Comparison of ENCODE assay signal across 8 cellular contexts in the genomic region with DNA sequence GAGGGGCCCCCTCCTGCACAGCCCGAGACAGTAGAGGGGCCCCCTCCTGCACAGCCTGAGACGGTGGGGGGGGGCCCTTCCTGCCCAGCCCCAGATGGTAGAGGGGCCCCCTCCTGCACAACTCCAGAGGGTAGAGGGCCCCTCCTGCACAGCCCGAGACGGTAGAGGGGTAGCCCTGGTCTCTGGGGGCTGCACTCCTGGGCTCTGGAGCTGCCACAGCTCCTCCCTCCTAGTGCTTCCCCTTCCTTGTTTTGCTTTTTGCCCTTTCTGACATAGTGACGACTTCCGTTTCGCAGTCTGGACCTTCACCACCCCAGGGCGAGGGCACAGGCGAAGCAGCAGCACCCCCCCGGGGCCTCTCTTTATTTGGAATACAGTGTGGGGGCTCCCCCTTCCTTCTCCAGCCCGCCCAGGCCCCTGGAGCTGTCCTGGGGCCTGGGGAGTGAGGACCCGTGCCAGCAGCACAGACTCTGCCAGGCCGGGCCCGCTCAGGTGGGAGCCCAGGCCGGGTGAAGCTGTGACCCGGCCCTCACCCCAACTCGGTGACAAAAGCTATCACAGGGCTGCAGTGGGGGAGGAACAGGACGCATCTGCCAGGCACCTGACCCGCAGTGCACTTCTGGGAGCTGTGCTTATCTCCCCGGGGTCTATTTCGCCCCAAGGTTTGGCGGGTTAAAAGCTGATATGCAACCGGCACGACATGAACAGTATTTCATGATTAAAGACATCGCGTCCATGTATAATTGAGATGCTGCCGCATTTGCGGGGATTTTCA. TPM values are rescaled to one million over a fixed set of nuclear protein-coding genes. Genes with fewer than 3 reads are reported as not detected.
A peak's percentile ranks its signal among the peaks of the same experiment; 100 is the strongest.
DNase-seq lines count a peak whose midpoint lies in the region; ATAC-seq, FAIRE-seq and TF ChIP-seq lines count a peak whose summit lies in the region.

No MANE protein-coding gene starts in this region.

- TF ChIP-seq RAD21 in A549 (conservative IDR thresholded peaks at IDR 0.05 in 1 of 2, IDR thresholded peaks at IDR 0.05 in 1 of 2): no peak

- CTCF ChIA-PET in A549 (lab: Yijun Ruan, JAX): interaction anchor here (0.6 to 2.3 kb wide), 4 partner anchors 24 to 993 kb away, joined by 3 to 6 read pairs (median 4); a partner anchor contains a TSS

- ATAC-seq in A549 (peak in 1 of 2 experiments; percentile 41; a peak in 3 of 6 replicates), GM18505 (IDR thresholded peaks at IDR 0.05; ENCODE audit: unreplicated experiment) (peak; percentile 35), HG03280 (IDR thresholded peaks at IDR 0.05; ENCODE audit: unreplicated experiment) (peak; percentile 31), gastroesophageal sphincter (peak; percentile 20)

- no peak for TF ChIP-seq CTCF in A549 (IDR thresholded peaks at IDR 0.05)
- TF ChIP-seq CTCF in gastroesophageal sphincter (IDR thresholded peaks at IDR 0.05): peak in 1 of 4 experiments; percentile 6
- no peak for TF ChIP-seq CTCF in tibial artery (IDR thresholded peaks at IDR 0.05)

- FAIRE-seq in A549 (lab: Jason Lieb, UNC): no peak

- peaks cover 0 to 18% of the 10 kb centered on the region in 2 donors for H3K36me3 ChIP-seq in gastroesophageal sphincter
- H3K36me3 ChIP-seq in tibial artery: peaks cover 0 to 13% (median 0%) of the 10 kb centered on the region in 3 donors

- peak overlapping the region; percentile 87 to 99 for H3K27ac ChIP-seq in A549
- H3K27ac ChIP-seq in gastroesophageal sphincter: peak overlapping the region; percentile 93 to 100 (median 98)
- H3K27ac ChIP-seq in tibial artery: peak overlapping the region; percentile 91 to 98

- H3K9me3 ChIP-seq in A549 (no peaks in the 10 kb centered on the region), gastroesophageal sphincter (no peaks in the 10 kb centered on the region), tibial artery (no peaks in the 10 kb centered on the region)

- TF ChIP-seq POLR2A in A549 (IDR thresholded peaks at IDR 0.05; ENCODE audit: low read length) (no peak), GM18505 (IDR thresholded peaks at IDR 0.05; ENCODE audit: borderline replicate concordance, extremely low read depth, insufficient read depth, insufficient read length) (peak; percentile 66), Raji (IDR thresholded peaks at IDR 0.05; ENCODE audit: insufficient read depth, low read depth, low read length) (peak; percentile 86), gastroesophageal sphincter (IDR thresholded peaks at IDR 0.05) (peak; percentile 46 to 68)

- H3K4me1 ChIP-seq in A549: peaks cover 12% of the 10 kb centered on the region
- peaks cover 0 to 42% (median 25%) of the 10 kb centered on the region in 3 donors for H3K4me1 ChIP-seq in gastroesophageal sphincter
- peaks cover 5 to 37% (median 19%) of the 10 kb centered on the region in 4 donors for H3K4me1 ChIP-seq in tibial artery

- DNase-seq in A549 (ENCODE audit: low read depth in 1 of 2, low spot score in 1 of 2): peak; percentile 27 to 31
- peak; percentile 53 for DNase-seq in activated gamma-delta T cell treated with anti-CD3 and anti-CD28 coated beads, Interleukin-2, amount 50 U/mL, for 16 hours (ENCODE audit: low read depth)
- peak in 47 of 56 donors; percentile 18 to 77 (median 50) for DNase-seq in nucleus accumbens (lab: John Stamatoyannopoulos, UW)
- DNase-seq in tibial artery: peak; percentile 72 to 88

- TF ChIP-seq EP300 in A549 (IDR thresholded peaks at IDR 0.05): no peak
- no peak for TF ChIP-seq EP300 in gastroesophageal sphincter (IDR thresholded peaks at IDR 0.05)

- H3K4me2 ChIP-seq in A549: peak overlapping the region; percentile 79

- WGBS in A549 (ENCODE audit: missing lambda C conversion rate): 4% methylated on average over 19 of the region's 28 CpGs
- WGBS in gastroesophageal sphincter (ENCODE audit: low coverage in 1 of 2), 2 donors: 0% methylated on average over 2 of the region's 28 CpGs; no CpG with 5 or more reads in 1 of the 2 donors

- POLR2A ChIA-PET in A549 (lab: Yijun Ruan, JAX): interaction anchor here (0.6 to 1.0 kb wide), 4 partner anchors 37 to 535 kb away, joined by 3 to 6 read pairs (median 4); a partner anchor contains a TSS

- peaks cover 7% of the 10 kb centered on the region for H3K27me3 ChIP-seq in gastroesophageal sphincter
- H3K27me3 ChIP-seq in tibial artery: peaks cover 0 to 12% of the 10 kb centered on the region in 2 donors

- intact Hi-C loops in tibial artery (cut with DNase I; ENCODE audit: low total_unique reads): loop anchor here (2.0 to 10.0 kb wide), 2 partner anchors 57 to 171 kb away; a partner anchor contains a TSS

- H3K4me3 ChIP-seq in A549 (peak overlapping the region; percentile 78), gastroesophageal sphincter (peak overlapping the region; percentile 80 to 94), tibial artery (peak overlapping the region; percentile 93 to 98)

TF ChIP-seq in A549, 52 proteins besides CTCF, POLR2A, EP300 and RAD21:
- TF ChIP-seq RCOR1 (IDR thresholded peaks at IDR 0.05; ENCODE audit: low read depth, low read length) (no peak), CBX2 (IDR thresholded peaks at IDR 0.05; ENCODE audit: borderline replicate concordance, low read depth) (no peak), JUN (IDR thresholded peaks at IDR 0.05) (0 out of 5 replicates have a peak, but pooled peaks of 1 of the 2 experiments have one; percentile 18)

RNA-seq across cellular contexts. Expression of a gene that starts 1.1 kb away (rescaled TPM):
- 4.4 and 6.6 TPM in 2 replicates for polyA plus RNA-seq in A549 (2011; rRNA removed)
- polyA plus RNA-seq in A549 (2012; cell fraction: cytosol; rRNA removed): 14.3 and 19.8 TPM in 2 replicates
- polyA plus RNA-seq in A549 (2012; cell fraction: nucleus; rRNA removed): 29.8 and 31.3 TPM in 2 replicates
- polyA plus RNA-seq in A549 (2017; fragmentation: RNase III; extraction: RNeasy Plus Mini Kit Qiagen cat#74134 plus additional on column Dnase treatment): 14.7 to 17.4 TPM (median 16.4 TPM) in 3 replicates
- polyA minus RNA-seq in A549 (2011; rRNA and poly(A)+ RNA removed): 4.5 and 5.9 TPM in 2 replicates
- 10 to 100 TPM in 3 of 4 donors, 1 to 10 TPM in 1; 6.5 to 24.1 (median 14.0) TPM for total RNA-seq in gastroesophageal sphincter

RNA-seq across cellular contexts. Expression of a gene that starts 29.3 kb away (rescaled TPM):
- 0.16 and 0.29 TPM in 2 replicates for polyA plus RNA-seq in A549 (2011; rRNA removed)
- polyA plus RNA-seq in A549 (2012; cell fraction: cytosol; rRNA removed): 0.16 and 0.25 TPM in 2 replicates
- 1.2 and 1.6 TPM in 2 replicates for polyA plus RNA-seq in A549 (2012; cell fraction: nucleus; rRNA removed)
- 0.22 to 0.31 TPM (median 0.25 TPM) in 3 replicates for polyA plus RNA-seq in A549 (2017; fragmentation: RNase III; extraction: RNeasy Plus Mini Kit Qiagen cat#74134 plus additional on column Dnase treatment)
- 0.29 and 0.34 TPM in 2 replicates for polyA minus RNA-seq in A549 (2011; rRNA and poly(A)+ RNA removed)
- 10 to 100 TPM; 23.0 to 81.6 (median 36.9) TPM for total RNA-seq in gastroesophageal sphincter

RNA-seq across cellular contexts. Expression of a gene that starts 47.3 kb away (rescaled TPM):
- polyA plus RNA-seq in A549 (2011; rRNA removed) (not detected in 2 replicates), A549 (2017; fragmentation: RNase III; extraction: RNeasy Plus Mini Kit Qiagen cat#74134 plus additional on column Dnase treatment) (not detected in 3 replicates)
- 0.09 TPM in 1 of 2 replicates, not detected in the other for polyA plus RNA-seq in A549 (2012; cell fraction: cytosol; rRNA removed)
- 0.17 TPM in 1 of 2 replicates, not detected in the other for polyA plus RNA-seq in A549 (2012; cell fraction: nucleus; rRNA removed)
- not detected in 2 replicates for polyA minus RNA-seq in A549 (2011; rRNA and poly(A)+ RNA removed)
- 1 to 10 TPM in 3 of 4 donors, not detected in 1; 1.4 to 3.9 (median 2.1) TPM for total RNA-seq in gastroesophageal sphincter

RNA-seq across cellular contexts. Expression of a gene that starts 55.4 kb away (rescaled TPM):
- polyA plus RNA-seq in A549 (2011; rRNA removed) (not detected in 2 replicates), A549 (2017; fragmentation: RNase III; extraction: RNeasy Plus Mini Kit Qiagen cat#74134 plus additional on column Dnase treatment) (not detected in 3 replicates)
- not detected in 2 replicates for polyA plus RNA-seq in A549 (2012; cell fraction: cytosol; rRNA removed)
- 0.04 and 0.07 TPM in 2 replicates for polyA plus RNA-seq in A549 (2012; cell fraction: nucleus; rRNA removed)
- polyA minus RNA-seq in A549 (2011; rRNA and poly(A)+ RNA removed): not detected in 2 replicates
- total RNA-seq in gastroesophageal sphincter: not detected

RNA-seq across cellular contexts. Expression of a gene that starts 59.1 kb away (rescaled TPM):
- 8.1 and 8.3 TPM in 2 replicates for polyA plus RNA-seq in A549 (2011; rRNA removed)
- polyA plus RNA-seq in A549 (2012; cell fraction: cytosol; rRNA removed): 14.2 and 14.9 TPM in 2 replicates
- polyA plus RNA-seq in A549 (2012; cell fraction: nucleus; rRNA removed): 61.3 and 73.3 TPM in 2 replicates
- 13.4 to 16.1 TPM (median 13.8 TPM) in 3 replicates for polyA plus RNA-seq in A549 (2017; fragmentation: RNase III; extraction: RNeasy Plus Mini Kit Qiagen cat#74134 plus additional on column Dnase treatment)
- 13.1 and 27.0 TPM in 2 replicates for polyA minus RNA-seq in A549 (2011; rRNA and poly(A)+ RNA removed)
- total RNA-seq in gastroesophageal sphincter: 10 to 100 TPM; 32.6 to 46.8 (median 34.0) TPM

Comparison
In these comparisons a context has a peak if more than half of its experiments do, and no peak if none do; other contexts are left out.
1. DNase-seq: peak in every context shown above with its lines; median percentile 80 in tibial artery; 53 in activated gamma-delta T cell treated with anti-CD3 and anti-CD28 coated beads, Interleukin-2, amount 50 U/mL, for 16 hours; 50 in nucleus accumbens; 29 in A549.